In the genomic region with DNA sequence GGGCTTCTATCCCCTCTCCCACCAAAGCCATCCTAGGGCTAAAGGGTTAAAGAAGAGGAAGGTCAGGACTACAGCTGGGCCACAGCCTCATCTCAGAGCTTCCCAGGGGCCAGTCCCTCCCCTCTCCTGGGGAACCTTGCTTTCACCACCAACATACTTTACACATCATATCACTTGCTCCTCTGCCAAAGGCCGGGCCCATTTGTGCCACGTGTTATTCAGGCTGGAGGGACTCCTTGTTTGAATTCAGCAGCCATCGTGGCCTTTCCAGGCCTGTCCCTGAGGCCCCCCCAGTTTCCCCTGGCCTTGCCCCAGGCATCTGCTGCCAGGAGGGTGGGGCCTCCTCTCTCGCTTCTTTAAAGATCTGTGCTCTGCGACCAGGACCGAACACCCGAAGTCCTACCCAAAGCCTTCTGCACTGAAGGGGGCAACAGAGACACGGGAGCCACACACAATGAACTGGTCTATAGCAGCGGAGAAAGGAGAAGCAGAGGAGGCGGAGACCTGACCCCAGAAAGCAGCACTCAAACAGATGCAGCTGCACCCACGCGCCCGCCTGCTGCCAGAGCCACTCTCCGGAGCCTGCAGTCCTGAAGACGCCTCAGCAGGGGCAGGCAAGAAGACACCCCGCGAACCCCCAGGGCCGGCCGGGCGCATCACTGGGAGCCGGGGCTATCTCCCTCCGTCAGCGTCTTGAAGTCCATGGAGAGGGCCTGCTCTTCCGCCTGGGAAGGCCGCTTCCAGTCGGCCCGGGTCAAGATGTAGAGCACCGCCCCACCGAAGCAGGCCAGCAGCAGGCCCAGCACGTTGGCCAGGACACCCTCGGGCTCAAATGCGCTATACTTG, we compare ENCODE assay signal across 10 cellular contexts. TPM values are rescaled to one million over a fixed set of nuclear protein-coding genes. Genes with fewer than 3 reads are reported as not detected.
A peak's percentile ranks its signal among the peaks of the same experiment; 100 is the strongest.
DNase-seq lines count a peak whose midpoint lies in the region; ATAC-seq and TF ChIP-seq lines count a peak whose summit lies in the region.
"Had no signal": no experiment of that assay in that cellular context is flagged by ENCODE, and none has a peak within 500 bp of the region (broad histone marks: within the 10 kb centered on the region; RNA-seq: fewer than 3 reads in every experiment).

No MANE protein-coding gene starts in this region.

- H3K9me2 ChIP-seq in hepatocyte (replicated peaks; ENCODE audit: insufficient read depth) = no peaks in the 10 kb centered on the region

- no peak for ATAC-seq in thoracic aorta (ENCODE audit: insufficient number of reproducible peaks, low FRiP score, low read depth)

- H3K9me3 ChIP-seq in hepatocyte (ENCODE audit: low read depth) (no peaks in the 10 kb centered on the region), thoracic aorta (no peaks in the 10 kb centered on the region)

- no peak overlapping the region for H3K4me3 ChIP-seq in hepatocyte
- peak overlapping the region; percentile 7 for H3K4me3 ChIP-seq in thoracic aorta
- H3K4me3 ChIP-seq: cardiac muscle cell had no signal

- DNase-seq in DMS 273 (lab: John Stamatoyannopoulos, UW; ENCODE audit: unreplicated experiment) (peak; percentile 75), DMS 273 treated with DMSO at 0.1 percent for 48 hours (lab: John Stamatoyannopoulos, UW) (no peak), amniotic epithelial cell (ENCODE audit: low read depth) (peak; percentile 90), hepatocyte (ENCODE audit: low spot score) (peak; percentile 52), thoracic aorta (ENCODE audit: low spot score) (peak; percentile 70), cerebellum (ENCODE audit: low spot score) (no peak)
- DNase-seq in stimulated activated naive CD4-positive, alpha-beta T cell treated with Interleukin-2 at 50 U/mL for 16 hours (lab: John Stamatoyannopoulos, UW) = no peak
- DNase-seq in activated CD4-positive, alpha-beta T cell treated with anti-CD3 and anti-CD28 coated beads for 4 hours = no peak
- DNase-seq: 8988T had no signal

- H3K36me3 ChIP-seq in hepatocyte (replicated peaks; ENCODE audit: insufficient read depth, low read depth) = no peaks in the 10 kb centered on the region
- no peaks in the 10 kb centered on the region for H3K36me3 ChIP-seq in thoracic aorta
- H3K36me3 ChIP-seq: cardiac muscle cell had no signal

- TF ChIP-seq CTCF in hepatocyte (IDR thresholded peaks at IDR 0.05; ENCODE audit: poor library complexity) (no peak), thoracic aorta (IDR thresholded peaks at IDR 0.05) (no peak)

- H3K79me2 ChIP-seq in hepatocyte = no peaks in the 10 kb centered on the region

- H3K4me1 ChIP-seq in hepatocyte (ENCODE audit: insufficient read depth) (peaks cover 29% of the 10 kb centered on the region), thoracic aorta (ENCODE audit: control insufficient read depth in 1 of 2, low read depth in 2 of 2) (peaks cover 27 to 40% of the 10 kb centered on the region in 2 donors)

- no peak overlapping the region for H2AFZ ChIP-seq in hepatocyte

- no peaks in the 10 kb centered on the region for H4K20me1 ChIP-seq in hepatocyte (ENCODE audit: insufficient read depth, poor library complexity, severe bottlenecking)

- H3K4me2 ChIP-seq in hepatocyte = peak overlapping the region; percentile 40

- H3K27me3 ChIP-seq in hepatocyte (no peaks in the 10 kb centered on the region), thoracic aorta (replicated peaks; ENCODE audit: insufficient read depth) (no peaks in the 10 kb centered on the region)
- H3K27me3 ChIP-seq: cardiac muscle cell had no signal

- H3K27ac ChIP-seq in hepatocyte (peak overlapping the region; percentile 92), thoracic aorta (peak overlapping the region; percentile 38)
- H3K27ac ChIP-seq: cardiac muscle cell had no signal

- 82% methylated on average over 31 of the region's 32 CpGs for WGBS in hepatocyte (ENCODE audit: low lambda C conversion rate, missing lambda C conversion rate)

RNA-seq across cellular contexts. Expression of a gene that starts 12.1 kb away (rescaled TPM):
- total RNA-seq in hepatocyte (12.9 and 15.1 TPM in 2 replicates), thoracic aorta (10 to 100 TPM; 19.0 to 23.7 TPM), cerebellum (19.0 TPM)
- polyA plus RNA-seq in hepatocyte = 20.2 and 20.6 TPM in 2 replicates

RNA-seq across cellular contexts. Expression of a gene that starts 42.9 kb away (rescaled TPM):
- 4.2 and 8.0 TPM in 2 replicates for total RNA-seq in hepatocyte
- 7.2 and 9.5 TPM in 2 replicates for polyA plus RNA-seq in hepatocyte
- total RNA-seq in thoracic aorta = 10 to 100 TPM in 1 of 2 donors, 1 to 10 TPM in 1; 5.4 to 16.5 TPM
- total RNA-seq in cerebellum = 7.3 TPM

Comparison
In these comparisons a context has a peak if more than half of its experiments do, and no peak if none do; other contexts are left out.
1. DNase-seq: peak in DMS 273 (single experiment), amniotic epithelial cell (single experiment), hepatocyte (single experiment) and thoracic aorta (single experiment); none in DMS 273 treated with DMSO at 0.1 percent for 48 hours (single experiment), stimulated activated naive CD4-positive, alpha-beta T cell treated with Interleukin-2 at 50 U/mL for 16 hours (single experiment), cerebellum (single experiment) and activated CD4-positive, alpha-beta T cell treated with anti-CD3 and anti-CD28 coated beads for 4 hours (0 of 2).